ENCODE assay signal across 33 cellular contexts in genomic region chr6:130696806-130697205, GRCh38.
DNase-seq lines count a peak whose midpoint lies in the region; ATAC-seq, FAIRE-seq and TF ChIP-seq lines count a peak whose summit lies in the region.
"Had no signal": no experiment of that assay in that cellular context is flagged by ENCODE, and none has a peak within 500 bp of the region (broad histone marks: within the 10 kb centered on the region; RNA-seq: fewer than 3 reads in every experiment).

No MANE protein-coding gene starts in this region.

- no peak for TF ChIP-seq RAD21 in SK-N-SH (IDR thresholded peaks at IDR 0.05; ENCODE audit: low read length)

- 11% methylated on average over 3 of the region's 3 CpGs for WGBS in SK-N-SH (ENCODE audit: low lambda C conversion rate)

- DNase-seq in SK-N-SH (no peak), HT1080 (ENCODE audit: low read depth) (peak; percentile 29), astrocyte (ENCODE audit: low read depth) (no peak), neural progenitor cell (ENCODE audit: low spot score) (no peak), NCI-H2081 (lab: John Stamatoyannopoulos, UW) (no peak), chondrocyte (ENCODE audit: low spot score) (no peak), NCI-H524 treated with DMSO at 0.1 percent for 48 hours (lab: John Stamatoyannopoulos, UW) (no peak)
- DNase-seq: activated CD4-positive, CD25-positive, alpha-beta regulatory T cell; AML-193; anterior cingulate cortex; CD4-positive, CD25-positive, alpha-beta regulatory T cell; colonic mucosa; DND-41; effector CD4-positive, alpha-beta T cell; KG1; left lung; NCI-H1436; NCI-H2081 treated with DMSO at 0.1 percent for 48 hours; NCI-H446; right cardiac atrium; spleen; stimulated activated CD4-positive, alpha-beta T cell treated with anti-CD3 and anti-CD28 coated beads, Interleukin-2, amount 100 ng/mL, for 24 hours; stimulated activated naive CD8-positive, alpha-beta T cell treated with anti-CD3 and anti-CD28 coated beads, Interleukin-15, Interleukin-2, amounts not matched to agents 100 U/mL and 50 U/mL, for 24 hours; T-helper 1 cell; upper lobe of right lung had no signal

- H3K9ac ChIP-seq in SK-N-SH (0 out of 2 replicates have a peak overlapping the region, but pooled peaks have one; percentile 20), astrocyte (ENCODE audit: low read length) (peak overlapping the region; percentile 16), neural progenitor cell (no peak overlapping the region)

- ATAC-seq in SK-N-SH treated with all-trans-retinoic acid at 6 μM for 48 hours = no peak
- ATAC-seq: A549; left lung; right cardiac atrium; stimulated activated naive CD8-positive, alpha-beta T cell treated with anti-CD3 and anti-CD28 coated beads, Interleukin-15, Interleukin-2, amounts not matched to agents 100 U/mL and 50 U/mL, for 24 hours; upper lobe of right lung had no signal

- H3K27ac ChIP-seq in SK-N-SH (ENCODE audit: low read depth in 2 of 2, low read length in 1 of 2) (peak overlapping the region in 1 of 2 experiments; percentile 52; a peak in 2 of 4 replicates), astrocyte (ENCODE audit: low read depth, low read length) (peak overlapping the region; percentile 30), neural progenitor cell (no peak overlapping the region)
- H3K27ac ChIP-seq: A549, cardiac muscle cell, colonic mucosa, left lung, spleen, upper lobe of right lung had no signal

- FAIRE-seq in astrocyte (lab: Jason Lieb, UNC) = no peak
- FAIRE-seq: A549, D721Med, islet of Langerhans had no signal

- no peaks in the 10 kb centered on the region for H3K9me2 ChIP-seq in SK-N-SH

- POLR2A ChIA-PET in SK-N-SH (lab: Yijun Ruan, JAX) = no interaction called here

- H3K79me2 ChIP-seq in SK-N-SH (ENCODE audit: insufficient read depth) (no peaks in the 10 kb centered on the region), astrocyte (ENCODE audit: insufficient read depth, low read length) (no peaks in the 10 kb centered on the region), neural progenitor cell (ENCODE audit: low read depth) (no peaks in the 10 kb centered on the region)

- H3K4me2 ChIP-seq in SK-N-SH = peak overlapping the region; percentile 43; the same call in 1 of the 2 replicates
- peak overlapping the region; percentile 47 for H3K4me2 ChIP-seq in astrocyte (ENCODE audit: low read length)
- H3K4me2 ChIP-seq in neural progenitor cell = peak overlapping the region; percentile 23
- H3K4me2 ChIP-seq: A549 had no signal

- no peak overlapping the region for H3K27ac Mint-ChIP-seq in astrocyte (ENCODE audit: unreplicated experiment)
- H3K27ac Mint-ChIP-seq in neural progenitor cell = no peak overlapping the region
- no peak overlapping the region for H3K27ac Mint-ChIP-seq in chondrocyte (ENCODE audit: unreplicated experiment)
- H3K27ac Mint-ChIP-seq: activated naive CD4-positive, alpha-beta T cell treated with anti-CD3 and anti-CD28 coated beads, Interleukin-2, amount 50 U/mL, for 24 hours; activated T-helper 1 cell treated with anti-CD3 and anti-CD28 coated beads, Interleukin-12 subunit alpha, Interleukin-12 subunit beta, Interleukin-2, Interleukin-4 antibody, amounts not matched to agents 30 ng/mL and 10 ng/mL and 1 ng/mL, durations not matched to agents 14 hours and 24 hours and 36 hours; CD4-positive, CD25-positive, alpha-beta regulatory T cell; memory B cell had no signal

- H3K4me1 Mint-ChIP-seq in astrocyte (ENCODE audit: low read depth, unreplicated experiment) (no peaks in the 10 kb centered on the region), neural progenitor cell (peaks cover 12% of the 10 kb centered on the region), chondrocyte (ENCODE audit: low read depth) (peaks cover 10% of the 10 kb centered on the region)
- H3K4me1 Mint-ChIP-seq: memory B cell had no signal

- CTCF ChIA-PET in SK-N-SH (lab: Yijun Ruan, JAX) = interaction anchor here (0.7 to 1.0 kb wide), 2 partner anchors 38 to 331 kb away, joined by 3 read pairs; partner anchors contain the start of gene TMEM200A

- no peak overlapping the region for H3K4me3 Mint-ChIP-seq in astrocyte (ENCODE audit: unreplicated experiment)
- H3K4me3 Mint-ChIP-seq in neural progenitor cell = no peak overlapping the region
- no peak overlapping the region for H3K4me3 Mint-ChIP-seq in chondrocyte (ENCODE audit: unreplicated experiment)
- H3K4me3 Mint-ChIP-seq: activated naive CD4-positive, alpha-beta T cell treated with anti-CD3 and anti-CD28 coated beads, Interleukin-2, amount 50 U/mL, for 24 hours; activated T-helper 1 cell treated with anti-CD3 and anti-CD28 coated beads, Interleukin-12 subunit alpha, Interleukin-12 subunit beta, Interleukin-2, Interleukin-4 antibody, amounts not matched to agents 30 ng/mL and 10 ng/mL and 1 ng/mL, durations not matched to agents 14 hours and 24 hours and 36 hours; CD4-positive, CD25-positive, alpha-beta regulatory T cell; memory B cell had no signal

- H3K9me3 Mint-ChIP-seq in astrocyte (ENCODE audit: unreplicated experiment) = no peaks in the 10 kb centered on the region
- H3K9me3 Mint-ChIP-seq in neural progenitor cell = peaks cover 9% of the 10 kb centered on the region
- H3K9me3 Mint-ChIP-seq in chondrocyte (ENCODE audit: low read depth) = no peaks in the 10 kb centered on the region
- H3K9me3 Mint-ChIP-seq: activated naive CD4-positive, alpha-beta T cell treated with anti-CD3 and anti-CD28 coated beads, Interleukin-2, amount 50 U/mL, for 24 hours; CD4-positive, CD25-positive, alpha-beta regulatory T cell; memory B cell had no signal

- no peak overlapping the region for H3K4me3 ChIP-seq in SK-N-SH (ENCODE audit: low read depth in 2 of 2, low read length in 1 of 2)
- H3K4me3 ChIP-seq in astrocyte (ENCODE audit: insufficient read depth, low read depth, low read length) = no peak overlapping the region
- no peak overlapping the region for H3K4me3 ChIP-seq in neural progenitor cell
- H3K4me3 ChIP-seq: A549, cardiac muscle cell, colonic mucosa, left lung, spleen, upper lobe of right lung had no signal

- peak in 1 of 2 experiments; percentile 55; a peak in 1 of 4 replicates for TF ChIP-seq EP300 in SK-N-SH (IDR thresholded peaks at IDR 0.05; ENCODE audit: borderline replicate concordance in 1 of 2, low read depth in 1 of 2, low read length in 1 of 2)

- no peaks in the 10 kb centered on the region for H4K20me1 ChIP-seq in SK-N-SH (ENCODE audit: insufficient read depth)
- H4K20me1 ChIP-seq in astrocyte (ENCODE audit: insufficient read depth, low read length) = no peaks in the 10 kb centered on the region
- no peaks in the 10 kb centered on the region for H4K20me1 ChIP-seq in neural progenitor cell (ENCODE audit: low read depth)

- H3K9me3 ChIP-seq in SK-N-SH (no peaks in the 10 kb centered on the region), astrocyte (ENCODE audit: insufficient read depth, low read depth, low read length) (no peaks in the 10 kb centered on the region), neural progenitor cell (ENCODE audit: low read depth) (no peaks in the 10 kb centered on the region)
- H3K9me3 ChIP-seq: A549, colonic mucosa, left lung, spleen, upper lobe of right lung had no signal

- H2AFZ ChIP-seq in SK-N-SH (ENCODE audit: low read depth) (peak overlapping the region; percentile 61; the same call in 1 of the 2 replicates), astrocyte (ENCODE audit: low read depth, low read length) (no peak overlapping the region), neural progenitor cell (replicated peaks) (peak overlapping the region; percentile 22)

- TF ChIP-seq CTCF in SK-N-SH (IDR thresholded peaks at IDR 0.05) (no peak), astrocyte (IDR thresholded peaks at IDR 0.05; ENCODE audit: insufficient read depth, low read depth, low read length) (no peak), neural progenitor cell (IDR thresholded peaks at IDR 0.05) (no peak), chondrocyte (IDR thresholded peaks at IDR 0.05) (no peak)

- H3K36me3 ChIP-seq in SK-N-SH (replicated peaks in 1 of 2; ENCODE audit: control insufficient read depth in 1 of 2, insufficient read depth in 2 of 2, low read length in 1 of 2) (no peaks in the 10 kb centered on the region), astrocyte (ENCODE audit: insufficient read depth, low read length) (no peaks in the 10 kb centered on the region), neural progenitor cell (no peaks in the 10 kb centered on the region)
- H3K36me3 ChIP-seq: cardiac muscle cell, colonic mucosa, left lung, spleen, upper lobe of right lung had no signal

- H3K27me3 Mint-ChIP-seq in astrocyte (ENCODE audit: low read depth, unreplicated experiment) = no peaks in the 10 kb centered on the region
- H3K27me3 Mint-ChIP-seq in neural progenitor cell (ENCODE audit: insufficient read depth, low read depth) = no peaks in the 10 kb centered on the region
- H3K27me3 Mint-ChIP-seq in chondrocyte (ENCODE audit: low read depth) = no peaks in the 10 kb centered on the region
- H3K27me3 Mint-ChIP-seq: activated naive CD4-positive, alpha-beta T cell treated with anti-CD3 and anti-CD28 coated beads, Interleukin-2, amount 50 U/mL, for 24 hours; CD4-positive, CD25-positive, alpha-beta regulatory T cell had no signal

- H3K4me1 ChIP-seq in SK-N-SH (ENCODE audit: control insufficient read depth in 1 of 2, insufficient read depth in 2 of 2, low read depth in 1 of 2, low read length in 1 of 2) = peaks cover 0 to 11% of the 10 kb centered on the region in 2 experiments; a peak in 1 of 4 replicates
- H3K4me1 ChIP-seq in astrocyte (ENCODE audit: insufficient read depth, low read length) = peaks cover 7% of the 10 kb centered on the region
- H3K4me1 ChIP-seq in neural progenitor cell = peaks cover 6% of the 10 kb centered on the region
- H3K4me1 ChIP-seq: A549, colonic mucosa, left lung, upper lobe of right lung had no signal

- H3K27me3 ChIP-seq in SK-N-SH (ENCODE audit: insufficient read depth) (no peaks in the 10 kb centered on the region), astrocyte (ENCODE audit: insufficient read depth, low read length) (no peaks in the 10 kb centered on the region), neural progenitor cell (no peaks in the 10 kb centered on the region)
- H3K27me3 ChIP-seq: cardiac muscle cell, colonic mucosa, upper lobe of right lung had no signal

- peaks cover 4% of the 10 kb centered on the region for H3F3A ChIP-seq in SK-N-SH (replicated peaks; ENCODE audit: insufficient read depth)
- H3F3A ChIP-seq in neural progenitor cell (ENCODE audit: low read depth) = no peaks in the 10 kb centered on the region

- H3K36me3 Mint-ChIP-seq in astrocyte (ENCODE audit: low read depth, unreplicated experiment) (no peaks in the 10 kb centered on the region), neural progenitor cell (peaks cover 3% of the 10 kb centered on the region), chondrocyte (ENCODE audit: low read depth) (no peaks in the 10 kb centered on the region)
- H3K36me3 Mint-ChIP-seq: activated naive CD4-positive, alpha-beta T cell treated with anti-CD3 and anti-CD28 coated beads, Interleukin-2, amount 50 U/mL, for 24 hours; CD4-positive, CD25-positive, alpha-beta regulatory T cell; memory B cell had no signal

TF ChIP-seq in SK-N-SH treated with all-trans-retinoic acid at 6 μM for 48 hours, 23 proteins besides CTCF, POLR2A, EP300 and RAD21 (continues in another document):
- no peak for TF ChIP-seq ZFP3 (CRISPR knock-in tag; IDR thresholded peaks at IDR 0.05)
- no peak for TF ChIP-seq ZNF8 (CRISPR knock-in tag; IDR thresholded peaks at IDR 0.05)
- TF ChIP-seq RARB (CRISPR knock-in tag; IDR thresholded peaks at IDR 0.05) = no peak
- no peak for TF ChIP-seq ESRRG (CRISPR knock-in tag; IDR thresholded peaks at IDR 0.05)
- no peak for TF ChIP-seq OSR1 (CRISPR knock-in tag; IDR thresholded peaks at IDR 0.05)
- no peak for TF ChIP-seq SNAI2 (CRISPR knock-in tag; IDR thresholded peaks at IDR 0.05)
